In the genomic region with DNA sequence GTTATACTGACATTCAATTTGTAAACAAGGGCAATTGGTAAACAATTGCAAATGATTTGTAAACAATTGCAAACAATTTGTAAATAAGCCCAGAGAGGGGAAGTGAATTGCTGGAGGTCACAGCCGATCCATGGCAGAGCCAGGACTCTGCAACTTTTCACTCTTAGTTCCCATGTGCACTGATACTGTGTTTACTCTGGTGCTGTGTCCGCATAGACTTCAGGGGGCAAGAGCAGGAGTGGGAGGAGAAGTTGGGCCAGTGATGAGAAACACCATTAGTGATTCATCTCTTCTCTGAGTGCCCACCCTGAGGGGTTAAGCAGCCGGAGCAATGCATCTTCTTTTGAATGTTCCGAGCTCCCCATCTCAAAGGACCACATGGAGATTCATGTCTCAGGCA, we compare ENCODE assay signal across 20 cellular contexts. TPM values are rescaled to one million over a fixed set of nuclear protein-coding genes. Genes with fewer than 3 reads are reported as not detected.
DNase-seq lines count a peak whose midpoint lies in the region; ATAC-seq, FAIRE-seq and TF ChIP-seq lines count a peak whose summit lies in the region.
"Had no signal": no experiment of that assay in that cellular context is flagged by ENCODE, and none has a peak within 500 bp of the region (broad histone marks: within the 10 kb centered on the region; RNA-seq: fewer than 3 reads in every experiment).

No MANE protein-coding gene starts in this region.

- DNase-seq in HepG2 (ENCODE audit: low spot score) = no peak
- no peak for DNase-seq in right lobe of liver
- peak; percentile 4 for DNase-seq in NCI-H748 (lab: John Stamatoyannopoulos, UW; ENCODE audit: unreplicated experiment)
- DNase-seq in GOT3 (lab: John Stamatoyannopoulos, UW) = no peak
- DNase-seq in GM12891 (ENCODE audit: insufficient read length, low spot score) = no peak
- DNase-seq in RKO (ENCODE audit: low spot score) = no peak
- DNase-seq: 8988T; AML-193; CD4-positive, CD25-positive, alpha-beta regulatory T cell; DMS79; EL; GM23248; HFFc6; KG1 had no signal

- H3K4me2 ChIP-seq in HepG2 (ENCODE audit: low read depth, low read length) = no peak overlapping the region
- H3K4me2 ChIP-seq: BLaER1 had no signal

- H3K4me1 ChIP-seq in HepG2 (ENCODE audit: insufficient read depth, low read length) = no peaks in the 10 kb centered on the region
- H3K4me1 ChIP-seq in right lobe of liver = no peaks in the 10 kb centered on the region
- H3K4me1 ChIP-seq: HAP-1 had no signal

- TF ChIP-seq POLR2A in HepG2 (IDR thresholded peaks at IDR 0.05; ENCODE audit: insufficient read depth in 1 of 2, low read depth in 2 of 2, low read length in 2 of 2) = no peak
- no peak for TF ChIP-seq POLR2A in right lobe of liver (IDR thresholded peaks at IDR 0.05)
- TF ChIP-seq POLR2A in GM12891 (IDR thresholded peaks at IDR 0.05; ENCODE audit: low read depth, low read length) = no peak

- in situ Hi-C loops in HepG2 (cut with HindIII; ENCODE audit: extremely low pct_ligation_motif_present, low pct_unique_long_range_greater_than_20kb) = no loop called here

- H3K36me3 ChIP-seq in HepG2 (replicated peaks in 1 of 2; ENCODE audit: control insufficient read depth in 1 of 2, insufficient read depth in 2 of 2, low read length in 2 of 2) (no peaks in the 10 kb centered on the region), right lobe of liver (no peaks in the 10 kb centered on the region)
- H3K36me3 ChIP-seq: BLaER1, HAP-1 had no signal

- CTCF ChIA-PET in HepG2 (lab: Yijun Ruan, JAX; ENCODE audit: low intra/inter-chr PET ratio, low total read pairs) = no interaction called here

- no peak overlapping the region for H2AFZ ChIP-seq in HepG2 (ENCODE audit: low read length)
- H2AFZ ChIP-seq: GM23248 had no signal

- H3K27me3 ChIP-seq in HepG2 (ENCODE audit: control insufficient read depth in 1 of 2, insufficient read depth in 2 of 2, low read length in 2 of 2) (peaks cover 2 to 37% of the 10 kb centered on the region in 2 experiments; a peak in 3 of 5 replicates), right lobe of liver (no peaks in the 10 kb centered on the region)
- H3K27me3 ChIP-seq: BLaER1 had no signal

- TF ChIP-seq CTCF in HepG2 (CRISPR knock-in tag; IDR thresholded peaks at IDR 0.05) (no peak), right lobe of liver (IDR thresholded peaks at IDR 0.05) (no peak)

- H3K27ac ChIP-seq in HepG2 (ENCODE audit: extremely low read length, insufficient read depth, low read length) (no peak overlapping the region), right lobe of liver (no peak overlapping the region)
- H3K27ac ChIP-seq: BLaER1, GM23248 had no signal

- H3K9ac ChIP-seq in HepG2 (ENCODE audit: insufficient read depth, low read depth, low read length) = no peak overlapping the region
- H3K9ac ChIP-seq: BLaER1, GM23248 had no signal

- H3K79me2 ChIP-seq in HepG2 (ENCODE audit: insufficient read depth, low read length) = no peaks in the 10 kb centered on the region

- intact Hi-C loops in HepG2 (cut with micrococcal nuclease; ENCODE audit: unreplicated experiment) (no loop called here), right lobe of liver (cut with DNase I) (loop anchor here in 1 of 2 donors (10.0 kb wide), 1 partner anchor 302 kb away; no protein-coding TSS in a partner anchor)

- peak; percentile 64; the same call in 1 of the 3 replicates for ATAC-seq in HepG2
- no peak for ATAC-seq in right lobe of liver

- 7% methylated on average over 4 of the region's 4 CpGs for WGBS in HepG2 (ENCODE audit: low lambda C conversion rate)
- WGBS in right lobe of liver (ENCODE audit: insufficient coverage, low coverage, low lambda C conversion rate, missing lambda C conversion rate) = 26% methylated on average over 4 of the region's 4 CpGs

- H3K9me3 ChIP-seq in HepG2 (ENCODE audit: low read length) (no peaks in the 10 kb centered on the region), right lobe of liver (no peaks in the 10 kb centered on the region), iPS-18c (ENCODE audit: control insufficient read depth, insufficient read depth, low read length) (no peaks in the 10 kb centered on the region)
- H3K9me3 ChIP-seq: BLaER1, HAP-1 had no signal

- TF ChIP-seq RAD21 in HepG2 (CRISPR knock-in tag; IDR thresholded peaks at IDR 0.05) = no peak

- TF ChIP-seq EP300 in HepG2 (IDR thresholded peaks at IDR 0.05; ENCODE audit: low read depth in 2 of 2, low read length in 2 of 2) (no peak), HepG2 (CRISPR knock-in tag; IDR thresholded peaks at IDR 0.05; ENCODE audit: borderline replicate concordance) (no peak)

- BruUV-seq in HepG2 (replicated peaks; lab: Mats Ljungman, UMichigan) = no TSS peak

- no peaks in the 10 kb centered on the region for H4K20me1 ChIP-seq in HepG2 (ENCODE audit: insufficient read depth, low read length)
- H4K20me1 ChIP-seq: BLaER1 had no signal

- POLR2A ChIA-PET in HepG2 (lab: Yijun Ruan, JAX) = no interaction called here

- no peak overlapping the region for H3K4me3 ChIP-seq in HepG2 (replicated peaks in 1 of 3; ENCODE audit: insufficient read depth in 1 of 3, low read depth in 2 of 3, low read length in 3 of 3)
- no peak overlapping the region for H3K4me3 ChIP-seq in right lobe of liver
- H3K4me3 ChIP-seq in iPS-18c (ENCODE audit: insufficient read depth, low read depth, low read length) = peak overlapping the region; percentile 6; the same call in 1 of the 2 replicates
- H3K4me3 ChIP-seq: BLaER1, GM23248, HAP-1 had no signal

- FAIRE-seq in HepG2 (lab: Jason Lieb, UNC) (no peak), GM12891 (lab: Jason Lieb, UNC) (no peak)
- FAIRE-seq: G401.6, HTR-8/SVneo had no signal

TF ChIP-seq in HepG2, 621 proteins besides CTCF, POLR2A, EP300 and RAD21:
- TF ChIP-seq FOXA1 (IDR thresholded peaks at IDR 0.05) (no peak), FOXA1 (CRISPR knock-in tag; IDR thresholded peaks at IDR 0.05) (peak; percentile 28; the same call in 1 of the 2 replicates), HMG20B (CRISPR knock-in tag; conservative IDR thresholded peaks at IDR 0.05) (no peak)
TF ChIP-seq in HepG2: peak in this region for 1.

TF ChIP-seq in GM12891, 5 proteins besides CTCF, POLR2A, EP300 and RAD21:
- TF ChIP-seq SPI1 (IDR thresholded peaks at IDR 0.05; ENCODE audit: low read depth, low read length) (no peak), TAF1 (IDR thresholded peaks at IDR 0.05; ENCODE audit: low read depth, low read length) (no peak), PAX5 (IDR thresholded peaks at IDR 0.05; ENCODE audit: insufficient read depth, low read length, severe bottlenecking) (no peak), POU2F2 (IDR thresholded peaks at IDR 0.05; ENCODE audit: low read depth, low read length) (no peak), POLR2AphosphoS5 (IDR thresholded peaks at IDR 0.05; ENCODE audit: low read depth, low read length) (no peak)

RNA-seq across cellular contexts. Expression of gene SCNN1G, which starts 14.0 kb away (rescaled TPM):
- not detected in 2 replicates for total RNA-seq in HepG2 (2016; rRNA removed; fragmentation: Illumina TruSeq; extraction: Trizol)
- total RNA-seq in HepG2 (2016; cell fraction: cytosol; rRNA removed; fragmentation: Illumina TruSeq; extraction: Trizol; ENCODE audit: low read depth) = not detected in 2 replicates
- not detected in 2 replicates for total RNA-seq in HepG2 (2016; cell fraction: insoluble cytoplasmic fraction; rRNA removed; fragmentation: Illumina TruSeq; extraction: Trizol)
- total RNA-seq in HepG2 (2016; cell fraction: membrane; rRNA removed; fragmentation: Illumina TruSeq; extraction: Trizol) = not detected in 2 replicates
- not detected in 2 replicates for total RNA-seq in HepG2 (2016; cell fraction: nucleus; rRNA removed; fragmentation: Illumina TruSeq; extraction: Trizol)
- polyA plus RNA-seq in HepG2 (2011; rRNA removed) = not detected in 2 replicates
- polyA plus RNA-seq in HepG2 (2011; cell fraction: cytosol; rRNA removed) = not detected in 2 replicates
- polyA plus RNA-seq in HepG2 (2011; cell fraction: nucleus; rRNA removed) = not detected in 2 replicates
- not detected in 2 replicates for polyA plus RNA-seq in HepG2 (2012)
- polyA plus RNA-seq in HepG2 (2016; cell fraction: cytosol; fragmentation: Illumina TruSeq; extraction: Trizol; ENCODE audit: low read depth) = not detected in 2 replicates
- polyA plus RNA-seq in HepG2 (2016; cell fraction: insoluble cytoplasmic fraction; fragmentation: Illumina TruSeq; extraction: Trizol; ENCODE audit: low read depth) = not detected in 2 replicates
- not detected in 2 replicates for polyA plus RNA-seq in HepG2 (2016; cell fraction: membrane; fragmentation: Illumina TruSeq; extraction: Trizol; ENCODE audit: low read depth)
- polyA plus RNA-seq in HepG2 (2016; cell fraction: nucleus; fragmentation: Illumina TruSeq; extraction: Trizol; ENCODE audit: insufficient read depth, low read depth) = not detected in 2 replicates
- not detected in 2 replicates for polyA minus RNA-seq in HepG2 (2011; rRNA and poly(A)+ RNA removed; ENCODE audit: low replicate concordance)
- polyA minus RNA-seq in HepG2 (2011; cell fraction: cytosol; rRNA and poly(A)+ RNA removed) = not detected in 2 replicates
- not detected in 2 replicates for polyA minus RNA-seq in HepG2 (2011; cell fraction: nucleus; rRNA and poly(A)+ RNA removed)
- not detected for total RNA-seq in right lobe of liver
- not detected for polyA plus RNA-seq in GM12891 (2012; ENCODE audit: low read depth, missing spikeins)
- total RNA-seq: CD4-positive, CD25-positive, alpha-beta regulatory T cell; GM23248; HFFc6 had no signal
- polyA plus RNA-seq: CD4-positive, CD25-positive, alpha-beta regulatory T cell; GM23248; IgD-negative memory B cell had no signal

RNA-seq across cellular contexts. Expression of gene USP31, which starts 47.3 kb away (rescaled TPM):
- total RNA-seq in HepG2 (2016; rRNA removed; fragmentation: Illumina TruSeq; extraction: Trizol) (22.5 and 29.1 TPM in 2 replicates), right lobe of liver (10 to 100 TPM in 2 of 6 experiments, 1 to 10 TPM in 4; 7.1 to 12.8 (median 9.0) TPM)
- 16.8 and 17.4 TPM in 2 replicates for total RNA-seq in HepG2 (2016; cell fraction: cytosol; rRNA removed; fragmentation: Illumina TruSeq; extraction: Trizol; ENCODE audit: low read depth)
- total RNA-seq in HepG2 (2016; cell fraction: insoluble cytoplasmic fraction; rRNA removed; fragmentation: Illumina TruSeq; extraction: Trizol) = 22.8 and 25.6 TPM in 2 replicates
- 29.3 and 32.3 TPM in 2 replicates for total RNA-seq in HepG2 (2016; cell fraction: membrane; rRNA removed; fragmentation: Illumina TruSeq; extraction: Trizol)
- total RNA-seq in HepG2 (2016; cell fraction: nucleus; rRNA removed; fragmentation: Illumina TruSeq; extraction: Trizol) = 37.5 and 40.8 TPM in 2 replicates
- 22.7 and 23.3 TPM in 2 replicates for polyA plus RNA-seq in HepG2 (2011; rRNA removed)
- 14.9 and 16.7 TPM in 2 replicates for polyA plus RNA-seq in HepG2 (2011; cell fraction: cytosol; rRNA removed)
- 36.6 and 36.8 TPM in 2 replicates for polyA plus RNA-seq in HepG2 (2011; cell fraction: nucleus; rRNA removed)
- 9.0 and 10.0 TPM in 2 replicates for polyA plus RNA-seq in HepG2 (2012)
- polyA plus RNA-seq in HepG2 (2016; cell fraction: cytosol; fragmentation: Illumina TruSeq; extraction: Trizol; ENCODE audit: low read depth) = 12.2 and 13.0 TPM in 2 replicates
- 13.8 and 15.9 TPM in 2 replicates for polyA plus RNA-seq in HepG2 (2016; cell fraction: insoluble cytoplasmic fraction; fragmentation: Illumina TruSeq; extraction: Trizol; ENCODE audit: low read depth)
- 19.9 and 22.8 TPM in 2 replicates for polyA plus RNA-seq in HepG2 (2016; cell fraction: membrane; fragmentation: Illumina TruSeq; extraction: Trizol; ENCODE audit: low read depth)
- polyA plus RNA-seq in HepG2 (2016; cell fraction: nucleus; fragmentation: Illumina TruSeq; extraction: Trizol; ENCODE audit: insufficient read depth, low read depth) = 23.2 and 27.3 TPM in 2 replicates
- 30.7 and 80.3 TPM in 2 replicates for polyA minus RNA-seq in HepG2 (2011; rRNA and poly(A)+ RNA removed; ENCODE audit: low replicate concordance)
- polyA minus RNA-seq in HepG2 (2011; cell fraction: cytosol; rRNA and poly(A)+ RNA removed) = 30.8 and 35.6 TPM in 2 replicates
- 109 and 122 TPM in 2 replicates for polyA minus RNA-seq in HepG2 (2011; cell fraction: nucleus; rRNA and poly(A)+ RNA removed)
- polyA plus RNA-seq in GM12891 (2012; ENCODE audit: low read depth, missing spikeins) = 0.83 TPM
